Comparison of ENCODE assay signal across 28 cellular contexts in the genomic region with DNA sequence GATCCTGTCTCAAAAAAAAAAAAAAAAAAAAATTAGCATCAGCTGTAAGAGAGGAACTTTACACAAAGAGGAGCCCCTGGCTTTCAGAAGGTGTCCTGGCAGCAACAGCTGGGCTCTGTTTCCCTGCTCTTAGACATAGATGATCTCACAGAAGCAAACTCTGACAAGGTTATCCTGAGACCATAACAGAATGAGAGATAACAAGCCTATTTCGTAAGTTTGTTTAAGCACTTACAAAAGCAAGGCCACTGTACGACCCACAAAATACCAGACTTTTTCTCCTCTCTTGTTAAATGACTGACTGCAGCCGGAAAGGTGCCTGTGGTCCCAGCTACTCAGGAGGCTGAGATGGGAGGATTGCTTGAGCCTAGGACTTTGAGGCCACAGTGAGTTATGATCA. TPM values are rescaled to one million over a fixed set of nuclear protein-coding genes. Genes with fewer than 3 reads are reported as not detected.
DNase-seq lines count a peak whose midpoint lies in the region; ATAC-seq and TF ChIP-seq lines count a peak whose summit lies in the region.
"Had no signal": no experiment of that assay in that cellular context is flagged by ENCODE, and none has a peak within 500 bp of the region (broad histone marks: within the 10 kb centered on the region; RNA-seq: fewer than 3 reads in every experiment).

No MANE protein-coding gene starts in this region.

- H3K27ac ChIP-seq in IMR-90 (ENCODE audit: insufficient read depth, low read length) (no peak overlapping the region), right atrium auricular region (peak overlapping the region; percentile 20 to 82), psoas muscle (peak overlapping the region; percentile 95)
- H3K27ac ChIP-seq: C4-2B, sigmoid colon had no signal

- H4K5ac ChIP-seq in IMR-90 (ENCODE audit: low read depth, low read length), result no peak overlapping the region

- H3K56ac ChIP-seq in IMR-90 (ENCODE audit: extremely low read depth, insufficient read depth, low read length), result no peak overlapping the region

- no peak overlapping the region for H3K23ac ChIP-seq in IMR-90 (ENCODE audit: low read depth, low read length)

- no peak overlapping the region for H2AFZ ChIP-seq in IMR-90 (replicated peaks; ENCODE audit: low read length, poor library complexity)

- no peaks in the 10 kb centered on the region for H3K36me3 ChIP-seq in IMR-90 (ENCODE audit: control insufficient read depth, insufficient read depth, low read length)
- H3K36me3 ChIP-seq in right atrium auricular region, result no peaks in the 10 kb centered on the region
- no peaks in the 10 kb centered on the region for H3K36me3 ChIP-seq in psoas muscle (ENCODE audit: insufficient read depth in 1 of 2, low read depth in 1 of 2)
- H3K36me3 ChIP-seq: HAP-1, sigmoid colon had no signal

- no peak for TF ChIP-seq RAD21 in IMR-90 (IDR thresholded peaks at IDR 0.05; ENCODE audit: low read length)

- H3K9me3 Mint-ChIP-seq in activated CD4-positive, alpha-beta T cell treated with anti-CD3 and anti-CD28 coated beads for 36 hours (ENCODE audit: low read depth), result no peaks in the 10 kb centered on the region
- H3K9me3 Mint-ChIP-seq: activated naive CD4-positive, alpha-beta T cell treated with anti-CD3 and anti-CD28 coated beads, Interleukin-2, amount 50 U/mL, for 24 hours; central memory CD8-positive, alpha-beta T cell; neural crest cell had no signal

- peaks cover 7% of the 10 kb centered on the region for H3K4me1 ChIP-seq in IMR-90 (ENCODE audit: control insufficient read depth, insufficient read depth, low read length)
- H3K4me1 ChIP-seq in right atrium auricular region, result peaks cover 0 to 22% of the 10 kb centered on the region in 2 donors
- peaks cover 40% of the 10 kb centered on the region for H3K4me1 ChIP-seq in psoas muscle
- H3K4me1 ChIP-seq: sigmoid colon had no signal

- H3K14ac ChIP-seq in IMR-90 (replicated peaks; ENCODE audit: low read depth, low read length), result no peak overlapping the region

- no peak for TF ChIP-seq CTCF in IMR-90 (conservative IDR thresholded peaks at IDR 0.05; ENCODE audit: low read depth, low read length)
- no peak for TF ChIP-seq CTCF in cardiac fibroblast (IDR thresholded peaks at IDR 0.05; ENCODE audit: low read depth, low read length)
- no peak for TF ChIP-seq CTCF in right atrium auricular region (IDR thresholded peaks at IDR 0.05)
- no peak for TF ChIP-seq CTCF in psoas muscle (IDR thresholded peaks at IDR 0.05)

- no peak overlapping the region; the same call in 1 of the 2 replicates for H3K18ac ChIP-seq in IMR-90 (ENCODE audit: low read depth, low read length)

- H2AK5ac ChIP-seq in IMR-90 (ENCODE audit: low read depth, low read length), result 0 out of 2 replicates have a peak overlapping the region, but pooled peaks have one; percentile 6

- no peaks in the 10 kb centered on the region for H3K4me1 Mint-ChIP-seq in activated CD4-positive, alpha-beta T cell treated with anti-CD3 and anti-CD28 coated beads for 36 hours
- no peaks in the 10 kb centered on the region for H3K4me1 Mint-ChIP-seq in T-helper 17 cell
- H3K4me1 Mint-ChIP-seq: activated naive CD4-positive, alpha-beta T cell treated with anti-CD3 and anti-CD28 coated beads, Interleukin-2, amount 50 U/mL, for 24 hours; central memory CD8-positive, alpha-beta T cell; neural crest cell had no signal

- H3K9ac ChIP-seq in IMR-90 (ENCODE audit: low read depth, low read length), result no peak overlapping the region

- intact Hi-C loops in IMR-90 (cut with micrococcal nuclease), result no loop called here
- intact Hi-C loops in psoas muscle (cut with DNase I), result no loop called here
- intact Hi-C loops in activated CD4-positive, alpha-beta T cell treated with anti-CD3 and anti-CD28 coated beads for 36 hours (cut with DNase I, micrococcal nuclease), result loop anchor here in 1 of 2 experiments (10.0 kb wide), 1 partner anchor 211 kb away; a partner anchor contains a TSS

- ATAC-seq in IMR-90 (ENCODE audit: low read depth) (peak; percentile 76), psoas muscle (no peak), T-helper 17 cell (no peak), GM19035 (IDR thresholded peaks at IDR 0.05; ENCODE audit: unreplicated experiment) (no peak)
- ATAC-seq in activated CD4-positive, alpha-beta T cell treated with anti-CD3 and anti-CD28 coated beads for 36 hours, result no peak

- peak; percentile 92 for DNase-seq in IMR-90
- DNase-seq in cardiac fibroblast (ENCODE audit: low read depth in 2 of 2), result peak; percentile 7 to 83
- DNase-seq in right atrium auricular region (ENCODE audit: low spot score), result no peak
- DNase-seq in psoas muscle, result no peak
- no peak for DNase-seq in activated CD4-positive, CD25-positive, alpha-beta regulatory T cell treated with anti-CD3 and anti-CD28 coated beads, Interleukin-2, amount 50 U/mL, for 72 hours
- no peak for DNase-seq in activated CD4-positive, alpha-beta T cell treated with anti-CD3 and anti-CD28 coated beads for 36 hours
- DNase-seq in T-helper 17 cell, result no peak
- DNase-seq: aorta; dermis blood vessel endothelial cell; DMS79; GF-D8; Kasumi-1; NCI-H1092; NCI-H187 treated with DMSO at 0.1 percent for 48 hours; NCI-H526; posterior cingulate gyrus; SHP77 treated with DMSO at 0.1 percent for 48 hours; sigmoid colon; stimulated activated naive CD4-positive, alpha-beta T cell; T1000 had no signal

- H4K91ac ChIP-seq in IMR-90 (ENCODE audit: insufficient read depth, low read depth, low read length), result no peak overlapping the region

- H2BK15ac ChIP-seq in IMR-90 (ENCODE audit: low read depth, low read length), result no peak overlapping the region

- no peak for TF ChIP-seq POLR2A in IMR-90 (IDR thresholded peaks at IDR 0.05; ENCODE audit: low read depth, low read length)

- no CpG with 5 or more reads among the region's 3 CpGs for WGBS in IMR-90 (ENCODE audit: extremely low coverage in 2 of 2, insufficient read length in 1 of 2), 2 experiments
- WGBS in psoas muscle, 3 donors, result 86 to 93% (median 87%) methylated on average over 3 of the region's 3 CpGs

- H3K4me3 ChIP-seq in IMR-90 (ENCODE audit: insufficient read depth, low read depth, low read length), result no peak overlapping the region
- H3K4me3 ChIP-seq in cardiac fibroblast (replicated peaks in 1 of 2; ENCODE audit: low read depth in 2 of 2, low read length in 2 of 2), result no peak overlapping the region
- H3K4me3 ChIP-seq in right atrium auricular region, result no peak overlapping the region
- H3K4me3 ChIP-seq in psoas muscle, result no peak overlapping the region
- H3K4me3 ChIP-seq: HAP-1, lung, sigmoid colon had no signal

- no peak overlapping the region for H4K8ac ChIP-seq in IMR-90 (ENCODE audit: low read depth in 2 of 2, low read length in 2 of 2)

- no peak overlapping the region for H3K4ac ChIP-seq in IMR-90 (ENCODE audit: low read depth, low read length)

- H3K79me1 ChIP-seq in IMR-90 (ENCODE audit: low read depth in 1 of 2, low read length in 2 of 2), result no peaks in the 10 kb centered on the region

- H3K9me1 ChIP-seq in IMR-90 (ENCODE audit: insufficient read depth, low read length), result no peaks in the 10 kb centered on the region

- H3K9me3 ChIP-seq in IMR-90 (ENCODE audit: control insufficient read depth, insufficient read depth, low read length) (no peaks in the 10 kb centered on the region), right atrium auricular region (no peaks in the 10 kb centered on the region), psoas muscle (no peaks in the 10 kb centered on the region), T-helper 17 cell (ENCODE audit: control insufficient read depth, low read length, poor library complexity, severe bottlenecking) (no peaks in the 10 kb centered on the region)
- H3K9me3 ChIP-seq: Caco-2, HAP-1, sigmoid colon had no signal

- in situ Hi-C loops in IMR-90 (cut with MboI; ENCODE audit: low sequenced_read_pairs), result no loop called here

- H2BK5ac ChIP-seq in IMR-90 (ENCODE audit: low read depth, low read length, poor library complexity, severe bottlenecking), result peak overlapping the region; percentile 6

- peak overlapping the region; percentile 5; the same call in 1 of the 2 replicates for H2BK120ac ChIP-seq in IMR-90 (ENCODE audit: low read depth, low read length)

- dilution Hi-C loops in IMR-90 (cut with HindIII; ENCODE audit: low sequenced_read_pairs, unreplicated experiment), result no loop called here

- no peaks in the 10 kb centered on the region for H4K20me1 ChIP-seq in IMR-90 (ENCODE audit: insufficient read depth, low read length)

- H3K27me3 ChIP-seq in IMR-90 (ENCODE audit: control insufficient read depth, insufficient read depth, low read length) (no peaks in the 10 kb centered on the region), right atrium auricular region (no peaks in the 10 kb centered on the region), psoas muscle (ENCODE audit: insufficient read depth in 3 of 3, low read length in 2 of 3) (no peaks in the 10 kb centered on the region)
- H3K27me3 ChIP-seq: sigmoid colon had no signal

- no peaks in the 10 kb centered on the region for H3K36me3 Mint-ChIP-seq in activated CD4-positive, alpha-beta T cell treated with anti-CD3 and anti-CD28 coated beads for 36 hours (ENCODE audit: low read depth)
- no peaks in the 10 kb centered on the region for H3K36me3 Mint-ChIP-seq in T-helper 17 cell (ENCODE audit: low read depth)
- H3K36me3 Mint-ChIP-seq: activated naive CD4-positive, alpha-beta T cell treated with anti-CD3 and anti-CD28 coated beads, Interleukin-2, amount 50 U/mL, for 24 hours had no signal

- H3K4me2 ChIP-seq in IMR-90 (ENCODE audit: low read depth, low read length), result no peak overlapping the region

- POLR2A ChIA-PET in IMR-90 (lab: Charles Lee; ENCODE audit: unreplicated experiment), result no interaction called here
- POLR2A ChIA-PET in activated CD4-positive, alpha-beta T cell treated with anti-CD3 and anti-CD28 coated beads for 36 hours (lab: Charles Lee), result no interaction called here

- no peak overlapping the region for H3K4me3 Mint-ChIP-seq in activated CD4-positive, alpha-beta T cell treated with anti-CD3 and anti-CD28 coated beads for 36 hours
- H3K4me3 Mint-ChIP-seq in T-helper 17 cell, result no peak overlapping the region
- H3K4me3 Mint-ChIP-seq: activated naive CD4-positive, alpha-beta T cell treated with anti-CD3 and anti-CD28 coated beads, Interleukin-2, amount 50 U/mL, for 24 hours; central memory CD8-positive, alpha-beta T cell; neural crest cell had no signal

- CTCF ChIA-PET in IMR-90 (lab: Yijun Ruan, JAX), result interaction anchor here (0.6 to 1.2 kb wide), 2 partner anchors 42 to 91 kb away, joined by 3 to 4 read pairs; no protein-coding TSS in a partner anchor
- CTCF ChIA-PET in activated CD4-positive, alpha-beta T cell treated with anti-CD3 and anti-CD28 coated beads for 36 hours (lab: Charles Lee), result interaction anchor here (0.6 to 1.2 kb wide), 2 partner anchors 37 to 95 kb away, joined by 3 read pairs; no protein-coding TSS in a partner anchor

- no peak overlapping the region for H3K27ac Mint-ChIP-seq in activated CD4-positive, alpha-beta T cell treated with anti-CD3 and anti-CD28 coated beads for 36 hours
- no peak overlapping the region for H3K27ac Mint-ChIP-seq in T-helper 17 cell
- H3K27ac Mint-ChIP-seq: activated naive CD4-positive, alpha-beta T cell treated with anti-CD3 and anti-CD28 coated beads, Interleukin-2, amount 50 U/mL, for 24 hours had no signal

- H2BK20ac ChIP-seq in IMR-90 (ENCODE audit: low read depth, low read length), result no peak overlapping the region

- no peaks in the 10 kb centered on the region for H3K27me3 Mint-ChIP-seq in activated CD4-positive, alpha-beta T cell treated with anti-CD3 and anti-CD28 coated beads for 36 hours
- H3K27me3 Mint-ChIP-seq in T-helper 17 cell, result no peaks in the 10 kb centered on the region
- H3K27me3 Mint-ChIP-seq: activated naive CD4-positive, alpha-beta T cell treated with anti-CD3 and anti-CD28 coated beads, Interleukin-2, amount 50 U/mL, for 24 hours; central memory CD8-positive, alpha-beta T cell had no signal

- BruUV-seq in IMR-90 (replicated peaks; lab: Mats Ljungman, UMichigan), result no TSS peak

- no peak overlapping the region for H2AK9ac ChIP-seq in IMR-90 (replicated peaks; ENCODE audit: low read depth, low read length, poor library complexity)

RNA-seq across cellular contexts. Expression of a gene that starts 33.3 kb away (rescaled TPM):
- 1.3 and 3.3 TPM in 2 replicates for total RNA-seq in IMR-90 (2012; rRNA removed)
- polyA plus RNA-seq in IMR-90 (2012; rRNA removed), result 1.4 and 2.0 TPM in 2 replicates
- 0.96 and 3.1 TPM in 2 replicates for polyA plus RNA-seq in IMR-90 (2012; cell fraction: cytosol; rRNA removed)
- polyA plus RNA-seq in IMR-90 (2012; cell fraction: nucleus; rRNA removed; ENCODE audit: low replicate concordance), result 3.0 and 5.0 TPM in 2 replicates
- total RNA-seq in right atrium auricular region, result 10 to 100 TPM in 1 of 2 donors, 1 to 10 TPM in 1; 9.1 to 27.1 TPM
- 100 to 1,000 TPM in 2 of 4 donors, 10 to 100 TPM in 2; 19.7 to 165 (median 95.0) TPM for total RNA-seq in psoas muscle
- 10 to 100 TPM in 1 of 3 donors, 1 to 10 TPM in 2; 1.9 to 73.1 (median 9.4) TPM for polyA plus RNA-seq in psoas muscle
- total RNA-seq in activated CD4-positive, alpha-beta T cell treated with anti-CD3 and anti-CD28 coated beads for 36 hours, result 1 to 10 TPM; 5.7 to 6.5 TPM
- 10 to 100 TPM; 59.4 to 63.7 TPM for total RNA-seq in T-helper 17 cell

Comparison
In these comparisons a context has a peak if more than half of its experiments do, and no peak if none do; other contexts are left out.
1. DNase-seq: peak in IMR-90 (single experiment) and cardiac fibroblast (2 of 2); none in right atrium auricular region (single experiment), psoas muscle (0 of 2), activated CD4-positive, CD25-positive, alpha-beta regulatory T cell treated with anti-CD3 and anti-CD28 coated beads, Interleukin-2, amount 50 U/mL, for 72 hours (single experiment), activated CD4-positive, alpha-beta T cell treated with anti-CD3 and anti-CD28 coated beads for 36 hours (single experiment) and T-helper 17 cell (0 of 3).